Comparison of ENCODE assay signal across 14 cellular contexts in genomic region chr15:78922527-78922926, GRCh38. TPM values are rescaled to one million over a fixed set of nuclear protein-coding genes. Genes with fewer than 3 reads are reported as not detected.
DNase-seq lines count a peak whose midpoint lies in the region; ATAC-seq and TF ChIP-seq lines count a peak whose summit lies in the region.
"Had no signal": no experiment of that assay in that cellular context is flagged by ENCODE, and none has a peak within 500 bp of the region (broad histone marks: within the 10 kb centered on the region; RNA-seq: fewer than 3 reads in every experiment).

No MANE protein-coding gene starts in this region.

- H3K4me3 Mint-ChIP-seq in Calu3 (ENCODE audit: low read depth, unreplicated experiment) = no peak overlapping the region
- H3K4me3 Mint-ChIP-seq in dendritic cell treated with granulocyte-macrophage colony-stimulating factor and Interleukin-4, amounts not matched to agents 40 ng/mL and 50 ng/mL, for 4 days = no peak overlapping the region

- peaks cover 29% of the 10 kb centered on the region for H3K4me1 ChIP-seq in OCI-LY1 (ENCODE audit: insufficient read depth, low read length, severe bottlenecking)
- no peaks in the 10 kb centered on the region for H3K4me1 ChIP-seq in neuronal stem cell (ENCODE audit: control insufficient read depth in 2 of 2, insufficient read depth in 1 of 2, low read depth in 1 of 2, low read length in 2 of 2)
- H3K4me1 ChIP-seq in right lobe of liver = peaks cover 0 to 3% (median 0%) of the 10 kb centered on the region in 4 donors
- H3K4me1 ChIP-seq: SJSA1 had no signal

- intact Hi-C loops in Calu3 (cut with micrococcal nuclease; ENCODE audit: unreplicated experiment) (no loop called here), right lobe of liver (cut with DNase I) (loop anchor here (10.0 kb wide), 3 partner anchors 52 to 252 kb away; no protein-coding TSS in a partner anchor)
- intact Hi-C loops in dendritic cell treated with granulocyte-macrophage colony-stimulating factor and Interleukin-4, amounts not matched to agents 40 ng/mL and 50 ng/mL, for 4 days (cut with micrococcal nuclease) = no loop called here

- H4K20me1 ChIP-seq in OCI-LY1 (ENCODE audit: insufficient read depth, low read length) = no peaks in the 10 kb centered on the region

- H2BK5ac ChIP-seq in neuronal stem cell (ENCODE audit: low read length) = no peak overlapping the region

- no peak overlapping the region for H3K4ac ChIP-seq in neuronal stem cell (ENCODE audit: low read length)

- H3K4me3 ChIP-seq in OCI-LY1 (ENCODE audit: low read depth, low read length, poor library complexity, severe bottlenecking) (no peak overlapping the region), neuronal stem cell (ENCODE audit: low read length in 2 of 2) (no peak overlapping the region), right lobe of liver (no peak overlapping the region), brain microvascular endothelial cell (ENCODE audit: low read depth, low read length) (no peak overlapping the region)
- H3K4me3 ChIP-seq: SJSA1 had no signal

- H3K4me2 ChIP-seq in OCI-LY1 (ENCODE audit: low read length) = no peak overlapping the region
- no peak overlapping the region for H3K4me2 ChIP-seq in neuronal stem cell (ENCODE audit: insufficient read depth, low read length, poor library complexity, severe bottlenecking)

- no peak overlapping the region for H2BK120ac ChIP-seq in neuronal stem cell (ENCODE audit: low read depth, low read length)

- no peak overlapping the region for H4K91ac ChIP-seq in neuronal stem cell (ENCODE audit: low read depth, low read length, poor library complexity)

- no peak overlapping the region for H4K8ac ChIP-seq in neuronal stem cell (ENCODE audit: low read depth, low read length)

- TF ChIP-seq CTCF in Calu3 (IDR thresholded peaks at IDR 0.05; ENCODE audit: unreplicated experiment) = no peak
- no peak for TF ChIP-seq CTCF in OCI-LY1 (IDR thresholded peaks at IDR 0.05; ENCODE audit: low read length)
- no peak for TF ChIP-seq CTCF in right lobe of liver (IDR thresholded peaks at IDR 0.05)
- no peak for TF ChIP-seq CTCF in brain microvascular endothelial cell (IDR thresholded peaks at IDR 0.05; ENCODE audit: low read depth, low read length, missing control alignments)

- no CpG with 5 or more reads among the region's 7 CpGs for WGBS in neuronal stem cell (ENCODE audit: extremely low coverage in 2 of 2, insufficient read length in 2 of 2, insufficient replicate concordance in 1 of 2), 2 donors
- WGBS in right lobe of liver (ENCODE audit: insufficient coverage, low coverage, low lambda C conversion rate, missing lambda C conversion rate) = 67% methylated on average over 3 of the region's 7 CpGs

- no peaks in the 10 kb centered on the region for H3K27me3 ChIP-seq in OCI-LY1 (ENCODE audit: insufficient read depth, low read length)
- H3K27me3 ChIP-seq in neuronal stem cell (ENCODE audit: control insufficient read depth in 3 of 3, insufficient read depth in 3 of 3, low read depth in 1 of 3, low read length in 3 of 3) = no peaks in the 10 kb centered on the region
- H3K27me3 ChIP-seq in right lobe of liver = no peaks in the 10 kb centered on the region
- H3K27me3 ChIP-seq in brain microvascular endothelial cell (replicated peaks) = no peaks in the 10 kb centered on the region
- H3K27me3 ChIP-seq: SJSA1 had no signal

- no peak overlapping the region for H2BK12ac ChIP-seq in neuronal stem cell (ENCODE audit: low read length)

- H2BK15ac ChIP-seq in neuronal stem cell (ENCODE audit: low read length) = no peak overlapping the region

- H3K9me2 ChIP-seq in OCI-LY1 (ENCODE audit: low read depth, low read length) = no peaks in the 10 kb centered on the region

- H2AFZ ChIP-seq in OCI-LY1 (ENCODE audit: low read length) (no peak overlapping the region), neuronal stem cell (ENCODE audit: low read length) (no peak overlapping the region)

- H2AK5ac ChIP-seq in neuronal stem cell (ENCODE audit: low read depth, low read length) = peak overlapping the region; percentile 46

- BruUV-seq in Calu3 (replicated peaks; lab: Mats Ljungman, UMichigan) = no TSS peak

- H3F3A ChIP-seq in OCI-LY1 (ENCODE audit: insufficient read depth, low read length) = no peaks in the 10 kb centered on the region

- H3K14ac ChIP-seq in neuronal stem cell (ENCODE audit: low read length) = no peak overlapping the region

- H3K23ac ChIP-seq in neuronal stem cell (ENCODE audit: low read depth, low read length, poor library complexity) = no peak overlapping the region

- H3K18ac ChIP-seq in neuronal stem cell (ENCODE audit: low read length) = no peak overlapping the region

- H3K79me1 ChIP-seq in neuronal stem cell (ENCODE audit: low read depth, low read length) = no peaks in the 10 kb centered on the region

- CTCF ChIA-PET in Calu3 (lab: Charles Lee) = interaction anchor here (1.1 kb wide), 1 partner anchor 85 kb away, joined by 3 read pairs; no protein-coding TSS in a partner anchor

- ATAC-seq in right lobe of liver = no peak
- no peak for ATAC-seq in GM19395 (IDR thresholded peaks at IDR 0.05; ENCODE audit: unreplicated experiment)
- ATAC-seq: PC-3 had no signal

- H3K9me3 ChIP-seq in OCI-LY1 (ENCODE audit: low read length) = no peaks in the 10 kb centered on the region
- no peaks in the 10 kb centered on the region for H3K9me3 ChIP-seq in neuronal stem cell (replicated peaks in 1 of 2; ENCODE audit: control insufficient read depth in 2 of 2, insufficient read depth in 1 of 2, low read depth in 1 of 2, low read length in 2 of 2)
- H3K9me3 ChIP-seq in right lobe of liver = no peaks in the 10 kb centered on the region
- H3K9me3 ChIP-seq: SJSA1 had no signal

- no peaks in the 10 kb centered on the region for H3K27me3 Mint-ChIP-seq in Calu3 (ENCODE audit: unreplicated experiment)
- no peaks in the 10 kb centered on the region for H3K27me3 Mint-ChIP-seq in dendritic cell treated with granulocyte-macrophage colony-stimulating factor and Interleukin-4, amounts not matched to agents 40 ng/mL and 50 ng/mL, for 4 days

- H3K4me1 Mint-ChIP-seq in Calu3 (ENCODE audit: low read depth, unreplicated experiment) = no peaks in the 10 kb centered on the region
- peaks cover 63% of the 10 kb centered on the region for H3K4me1 Mint-ChIP-seq in dendritic cell treated with granulocyte-macrophage colony-stimulating factor and Interleukin-4, amounts not matched to agents 40 ng/mL and 50 ng/mL, for 4 days (ENCODE audit: low read depth)

- in situ Hi-C loops in brain microvascular endothelial cell (cut with HindIII; ENCODE audit: low pct_ligation_motif_present, low sequenced_read_pairs) = no loop called here

- H3K27ac Mint-ChIP-seq in Calu3 (ENCODE audit: unreplicated experiment) = peak overlapping the region; percentile 20
- peak overlapping the region; percentile 60 for H3K27ac Mint-ChIP-seq in dendritic cell treated with granulocyte-macrophage colony-stimulating factor and Interleukin-4, amounts not matched to agents 40 ng/mL and 50 ng/mL, for 4 days

- peak overlapping the region; percentile 39; the same call in 1 of the 2 replicates for H3K9ac ChIP-seq in OCI-LY1 (ENCODE audit: low read length)
- H3K9ac ChIP-seq in neuronal stem cell (ENCODE audit: low read depth, low read length, poor library complexity) = no peak overlapping the region

- peaks cover 68% of the 10 kb centered on the region for H3K36me3 Mint-ChIP-seq in Calu3 (ENCODE audit: insufficient read depth, unreplicated experiment)
- peaks cover 96% of the 10 kb centered on the region for H3K36me3 Mint-ChIP-seq in dendritic cell treated with granulocyte-macrophage colony-stimulating factor and Interleukin-4, amounts not matched to agents 40 ng/mL and 50 ng/mL, for 4 days (ENCODE audit: low read depth)

- peaks cover 82% of the 10 kb centered on the region for H3K36me3 ChIP-seq in OCI-LY1 (ENCODE audit: insufficient read depth, low read length)
- peaks cover 32 to 71% of the 10 kb centered on the region in 2 donors for H3K36me3 ChIP-seq in neuronal stem cell (replicated peaks in 1 of 2; ENCODE audit: control insufficient read depth in 2 of 2, insufficient read depth in 2 of 2, low read length in 2 of 2)
- peaks cover 0 to 58% (median 20%) of the 10 kb centered on the region in 4 donors for H3K36me3 ChIP-seq in right lobe of liver
- H3K36me3 ChIP-seq in brain microvascular endothelial cell (replicated peaks) = peaks cover 45% of the 10 kb centered on the region

- no peaks in the 10 kb centered on the region for H3K79me2 ChIP-seq in OCI-LY1 (ENCODE audit: insufficient read depth, low read length)

- no peak for TF ChIP-seq POLR2A in right lobe of liver (IDR thresholded peaks at IDR 0.05)

- DNase-seq in Calu3 (no peak), neuronal stem cell (ENCODE audit: low spot score) (no peak), right lobe of liver (no peak), cerebellar cortex (ENCODE audit: low spot score) (no peak), brain microvascular endothelial cell (no peak)
- DNase-seq: HCEC 1CT; NCI-H187; NCI-H446; NK-92 treated with Interleukin-12 subunit alpha and Interleukin-12 subunit beta, amount 100 ng/mL, for 24 hours; PC-3 had no signal

- H3K27ac ChIP-seq in OCI-LY1 (ENCODE audit: low read depth, low read length, poor library complexity, severe bottlenecking) (peak overlapping the region; percentile 60), neuronal stem cell (replicated peaks; ENCODE audit: low read length) (no peak overlapping the region), right lobe of liver (no peak overlapping the region), brain microvascular endothelial cell (no peak overlapping the region)
- H3K27ac ChIP-seq: SJSA1 had no signal

- H3K9me3 Mint-ChIP-seq in Calu3 (ENCODE audit: low read depth, unreplicated experiment) = no peaks in the 10 kb centered on the region
- H3K9me3 Mint-ChIP-seq in dendritic cell treated with granulocyte-macrophage colony-stimulating factor and Interleukin-4, amounts not matched to agents 40 ng/mL and 50 ng/mL, for 4 days = no peaks in the 10 kb centered on the region

RNA-seq across cellular contexts. Expression of gene CTSH, which starts 22.3 kb away (rescaled TPM):
- total RNA-seq in Calu3 (2022) (327 and 433 TPM in 2 replicates), right lobe of liver (100 to 1,000 TPM in 2 of 6 experiments, 10 to 100 TPM in 4; 32.0 to 183 (median 98.1) TPM)
- polyA plus RNA-seq in neuronal stem cell (2013, experiment 1 of 2) = 7.8 TPM
- polyA plus RNA-seq in neuronal stem cell (2013, experiment 2 of 2) = 8.7 TPM

RNA-seq across cellular contexts. Expression of gene MORF4L1, which starts 49.8 kb away (rescaled TPM):
- total RNA-seq in Calu3 (2022) = 324 and 335 TPM in 2 replicates
- 744 TPM for polyA plus RNA-seq in neuronal stem cell (2013, experiment 1 of 2)
- 748 TPM for polyA plus RNA-seq in neuronal stem cell (2013, experiment 2 of 2)
- total RNA-seq in right lobe of liver = 100 to 1,000 TPM in 4 of 6 experiments, 10 to 100 TPM in 2; 86.9 to 126 (median 115) TPM

Comparison
In these comparisons a context has a peak if more than half of its experiments do, and no peak if none do; other contexts are left out.
1. intact Hi-C loops: an anchor here in right lobe of liver (10.0 kb wide); none called in Calu3 and dendritic cell treated with granulocyte-macrophage colony-stimulating factor and Interleukin-4, amounts not matched to agents 40 ng/mL and 50 ng/mL, for 4 days.